Comparison of ENCODE assay signal across 8 cellular contexts in the genomic region with DNA sequence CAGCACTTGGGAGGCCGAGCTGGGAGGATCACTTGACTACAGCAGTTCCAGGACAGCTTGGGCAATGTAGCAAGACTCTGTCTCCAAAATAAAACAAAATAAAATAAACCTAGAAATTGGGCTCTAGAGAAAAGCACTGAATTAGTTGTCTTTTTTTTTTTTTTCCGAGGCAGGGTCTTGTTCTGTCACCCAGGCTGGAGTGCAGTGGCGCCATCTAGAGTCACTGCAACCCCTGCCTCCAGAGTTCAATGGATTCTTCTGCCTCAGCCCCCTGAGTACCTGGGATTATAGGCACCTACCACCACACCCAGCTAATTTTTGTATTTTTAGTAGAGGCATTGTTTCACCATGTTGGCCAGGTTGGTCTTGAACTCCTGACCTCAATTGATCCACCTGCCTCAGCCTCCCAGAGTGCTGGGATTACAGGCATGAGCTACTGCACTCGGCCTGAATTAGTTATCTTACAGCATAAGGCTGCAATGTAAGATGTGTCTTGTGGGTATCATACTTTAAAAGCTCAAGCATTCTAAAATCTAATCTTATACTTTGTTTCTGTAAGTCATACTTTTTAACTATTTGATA. TPM values are rescaled to one million over a fixed set of nuclear protein-coding genes. Genes with fewer than 3 reads are reported as not detected.
DNase-seq lines count a peak whose midpoint lies in the region; ATAC-seq and TF ChIP-seq lines count a peak whose summit lies in the region.

No MANE protein-coding gene starts in this region.

- H3K4me1 Mint-ChIP-seq in naive B cell: peaks cover 4 to 10% (median 6%) of the 10 kb centered on the region in 3 donors

- no peaks in the 10 kb centered on the region for H3K9me3 Mint-ChIP-seq in naive B cell

- TF ChIP-seq CTCF in cardiac fibroblast (IDR thresholded peaks at IDR 0.05; ENCODE audit: low read depth, low read length): peak; percentile 71

- H3K4me3 Mint-ChIP-seq in naive B cell: no peak overlapping the region

- ATAC-seq in naive B cell (ENCODE audit: low read depth in 2 of 2) (peak; percentile 53 to 71), HG02970 (IDR thresholded peaks at IDR 0.05; ENCODE audit: low FRiP score, unreplicated experiment) (no peak), GM19395 (IDR thresholded peaks at IDR 0.05; ENCODE audit: unreplicated experiment) (no peak)

- H3K27ac Mint-ChIP-seq in naive B cell: no peak overlapping the region

- H3K27me3 Mint-ChIP-seq in naive B cell: peaks cover 8 to 26% (median 14%) of the 10 kb centered on the region in 3 donors

- H3K36me3 Mint-ChIP-seq in naive B cell: no peaks in the 10 kb centered on the region

- DNase-seq in NOMO-1 treated with dmso at 0.1 percent for 144 hours (lab: John Stamatoyannopoulos, UW; ENCODE audit: unreplicated experiment) (peak; percentile 1), NOMO-1 treated with DMSO at 0.1 percent for 48 hours (lab: John Stamatoyannopoulos, UW; ENCODE audit: unreplicated experiment) (no peak), T-helper 1 cell (peak in 3 of 5 donors; percentile 28 to 32 (median 29)), cardiac fibroblast (ENCODE audit: low read depth in 2 of 2) (peak; percentile 34 to 51), naive B cell (peak; percentile 42), AG20443 (ENCODE audit: low spot score) (no peak)

- no peak overlapping the region for H3K4me3 ChIP-seq in cardiac fibroblast (replicated peaks in 1 of 2; ENCODE audit: low read depth in 2 of 2, low read length in 2 of 2)

RNA-seq across cellular contexts. Expression of a gene that starts 12.8 kb away (rescaled TPM):
- polyA plus RNA-seq in naive B cell (ENCODE audit: low read depth in 6 of 6): 1 to 10 TPM in 2 of 6 donors, under 1 TPM in 1, not detected in 3; 0.99 to 2.2 (median 1.2) TPM

RNA-seq across cellular contexts. Expression of a gene that starts 18.1 kb away (rescaled TPM):
- polyA plus RNA-seq in naive B cell (ENCODE audit: low read depth in 6 of 6): 10 to 100 TPM; 36.2 to 69.6 (median 45.8) TPM

Comparison
In these comparisons a context has a peak if more than half of its experiments do, and no peak if none do; other contexts are left out.
1. DNase-seq: peak in NOMO-1 treated with dmso at 0.1 percent for 144 hours (single experiment), T-helper 1 cell (3 of 5), cardiac fibroblast (2 of 2) and naive B cell (single experiment); none in NOMO-1 treated with DMSO at 0.1 percent for 48 hours (single experiment) and AG20443 (single experiment).
2. ATAC-seq: peak in naive B cell (2 of 2); none in HG02970 (single experiment) and GM19395 (single experiment).